In the genomic region with DNA sequence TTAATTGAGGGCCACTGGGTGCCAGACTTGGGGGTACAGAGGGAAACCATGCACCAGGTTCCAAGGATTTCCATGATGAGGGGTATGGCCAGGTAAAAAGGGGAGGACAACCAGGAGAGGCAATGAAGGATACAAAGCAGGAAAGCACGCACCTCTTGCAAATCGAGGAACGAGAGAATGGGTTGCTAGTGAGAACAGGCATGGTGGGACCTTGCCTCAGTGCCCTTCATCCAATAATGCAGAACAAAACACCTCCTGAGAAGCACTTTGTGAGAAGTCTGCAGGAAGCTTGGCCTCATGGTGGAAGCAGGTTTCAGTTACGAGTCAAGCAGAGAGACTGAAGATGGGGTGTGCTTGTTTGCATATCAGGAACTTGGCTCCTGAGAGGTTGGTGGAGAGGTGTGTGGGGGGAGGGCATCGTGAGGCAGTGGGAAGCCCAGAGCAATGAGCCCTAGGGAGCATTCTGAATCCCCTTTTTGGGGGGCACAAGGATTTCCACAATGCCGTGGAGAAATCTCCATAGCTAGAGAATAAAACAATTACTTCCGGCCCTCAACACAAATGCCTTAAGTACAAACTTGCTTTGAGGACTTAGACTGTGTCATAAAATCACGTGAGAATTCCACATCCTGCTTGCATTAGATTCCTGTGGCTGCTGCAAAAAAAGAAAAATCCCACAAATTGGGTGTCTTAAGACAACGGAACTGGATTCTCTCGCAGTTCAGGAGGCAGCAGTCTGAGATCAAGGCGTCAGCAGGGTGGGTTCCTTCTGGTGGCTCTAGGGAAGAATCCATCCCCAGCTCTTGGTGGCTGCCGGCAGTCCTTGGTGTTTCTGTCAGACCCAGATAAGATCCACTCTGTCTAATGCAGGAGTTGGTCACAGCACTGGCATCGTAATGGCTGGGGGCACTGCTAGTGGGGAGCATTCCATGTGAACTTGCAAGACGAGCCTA, we compare ENCODE assay signal across 8 cellular contexts. TPM values are rescaled to one million over a fixed set of nuclear protein-coding genes. Genes with fewer than 3 reads are reported as not detected.
DNase-seq lines count a peak whose midpoint lies in the region; ATAC-seq, FAIRE-seq and TF ChIP-seq lines count a peak whose summit lies in the region.

No MANE protein-coding gene starts in this region.

- H3K27me3 Mint-ChIP-seq in astrocyte (ENCODE audit: low read depth, unreplicated experiment): peaks cover 11% of the 10 kb centered on the region

- TF ChIP-seq POLR2A in vagina (IDR thresholded peaks at IDR 0.05): no peak

- peak; percentile 81 for FAIRE-seq in astrocyte (lab: Jason Lieb, UNC)

- H3K9ac ChIP-seq in astrocyte (ENCODE audit: low read length): peak overlapping the region; percentile 49

- peaks cover 11% of the 10 kb centered on the region for H3K4me1 Mint-ChIP-seq in astrocyte (ENCODE audit: low read depth, unreplicated experiment)

- H2AFZ ChIP-seq in astrocyte (ENCODE audit: low read depth, low read length): peak overlapping the region; percentile 69

- peak overlapping the region; percentile 89 for H3K27ac Mint-ChIP-seq in astrocyte (ENCODE audit: unreplicated experiment)

- H3K4me2 ChIP-seq in astrocyte (ENCODE audit: low read length): peak overlapping the region; percentile 82

- H3K4me3 Mint-ChIP-seq in astrocyte (ENCODE audit: unreplicated experiment): no peak overlapping the region

- H3K27ac ChIP-seq in astrocyte (ENCODE audit: low read depth, low read length): peak overlapping the region; percentile 61
- H3K27ac ChIP-seq in vagina: no peak overlapping the region

- no peaks in the 10 kb centered on the region for H3K79me2 ChIP-seq in astrocyte (ENCODE audit: insufficient read depth, low read length)

- H3K27me3 ChIP-seq in astrocyte (ENCODE audit: insufficient read depth, low read length) (no peaks in the 10 kb centered on the region), vagina (no peaks in the 10 kb centered on the region)

- peak; percentile 60 for ATAC-seq in left lobe of liver
- ATAC-seq in HG02970 (IDR thresholded peaks at IDR 0.05; ENCODE audit: low FRiP score, unreplicated experiment): no peak

- intact Hi-C loops in vagina (cut with DNase I): no loop called here

- H3K4me1 ChIP-seq in astrocyte (ENCODE audit: insufficient read depth, low read length) (peaks cover 13% of the 10 kb centered on the region), vagina (peaks cover 10% of the 10 kb centered on the region)

- H3K4me3 ChIP-seq in AG09309 (ENCODE audit: control insufficient read depth, low read depth, low read length) (peak overlapping the region; percentile 36), astrocyte (ENCODE audit: insufficient read depth, low read depth, low read length) (peak overlapping the region; percentile 49), vagina (peak overlapping the region; percentile 21 to 22)

- no peaks in the 10 kb centered on the region for H3K36me3 ChIP-seq in astrocyte (ENCODE audit: insufficient read depth, low read length)
- no peaks in the 10 kb centered on the region for H3K36me3 ChIP-seq in vagina

- peak; percentile 85 for DNase-seq in AG09309 (ENCODE audit: low read depth)
- peak; percentile 51 for DNase-seq in HK-2 (ENCODE audit: unreplicated experiment)
- DNase-seq in astrocyte (ENCODE audit: low read depth): peak; percentile 99
- no peak for DNase-seq in left lobe of liver (ENCODE audit: low spot score)
- DNase-seq in vagina (ENCODE audit: extremely low spot score in 2 of 2): no peak
- DNase-seq in NK-92 (lab: John Stamatoyannopoulos, UW; ENCODE audit: unreplicated experiment): no peak
- no peak for DNase-seq in NAMALWA (ENCODE audit: low spot score)

- H3K9me3 Mint-ChIP-seq in astrocyte (ENCODE audit: unreplicated experiment): peaks cover 7% of the 10 kb centered on the region

- H4K20me1 ChIP-seq in astrocyte (ENCODE audit: insufficient read depth, low read length): no peaks in the 10 kb centered on the region

- TF ChIP-seq CTCF in AG09309 (IDR thresholded peaks at IDR 0.05; ENCODE audit: control insufficient read depth, insufficient read depth, low read depth, low read length, missing control alignments) (no peak), astrocyte (IDR thresholded peaks at IDR 0.05; ENCODE audit: insufficient read depth, low read depth, low read length) (no peak), vagina (IDR thresholded peaks at IDR 0.05) (no peak)

- H3K36me3 Mint-ChIP-seq in astrocyte (ENCODE audit: low read depth, unreplicated experiment): no peaks in the 10 kb centered on the region

- H3K9me3 ChIP-seq in astrocyte (ENCODE audit: insufficient read depth, low read depth, low read length) (no peaks in the 10 kb centered on the region), vagina (no peaks in the 10 kb centered on the region)

RNA-seq across cellular contexts. Expression of gene BACE2, which starts 54.9 kb away (rescaled TPM):
- total RNA-seq in astrocyte (16.8 and 19.3 TPM in 2 replicates), left lobe of liver (4.1 TPM), vagina (43.7 TPM)

Comparison
In these comparisons a context has a peak if more than half of its experiments do, and no peak if none do; other contexts are left out.
1. DNase-seq: peak in AG09309 (single experiment), HK-2 (single experiment) and astrocyte (single experiment); none in left lobe of liver (single experiment), vagina (0 of 2), NK-92 (single experiment) and NAMALWA (single experiment).
2. Peak in every context shown above with its lines, with median percentiles within 50 percentile points of each other: H3K4me3 ChIP-seq.